1 cellular context compared by ENCODE assay signal in the genomic region with DNA sequence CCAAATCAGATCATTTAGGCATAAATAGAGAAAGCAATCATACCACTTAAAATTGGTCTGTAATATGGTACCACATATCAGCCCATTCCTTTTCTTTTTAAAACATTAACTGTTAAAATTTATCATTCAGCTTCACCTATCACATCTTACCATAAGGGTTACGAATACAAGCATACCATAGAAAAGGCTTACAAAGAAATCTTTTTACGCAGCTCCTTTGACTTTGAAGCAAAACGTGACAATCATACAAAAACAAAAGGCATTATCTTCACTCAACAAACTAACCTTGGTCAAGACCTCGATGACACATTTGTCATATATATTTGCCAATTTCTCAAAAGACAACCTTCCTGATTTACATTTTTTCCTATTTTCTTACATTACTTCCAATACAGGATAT.
A peak's percentile ranks its signal among the peaks of the same experiment; 100 is the strongest.
TF ChIP-seq lines count a peak whose summit lies in the region.

No MANE protein-coding gene starts in this region.

TF ChIP-seq in K562, 482 proteins besides CTCF, POLR2A, EP300 and RAD21 (continued from another document):
- TF ChIP-seq, protein P1, sequence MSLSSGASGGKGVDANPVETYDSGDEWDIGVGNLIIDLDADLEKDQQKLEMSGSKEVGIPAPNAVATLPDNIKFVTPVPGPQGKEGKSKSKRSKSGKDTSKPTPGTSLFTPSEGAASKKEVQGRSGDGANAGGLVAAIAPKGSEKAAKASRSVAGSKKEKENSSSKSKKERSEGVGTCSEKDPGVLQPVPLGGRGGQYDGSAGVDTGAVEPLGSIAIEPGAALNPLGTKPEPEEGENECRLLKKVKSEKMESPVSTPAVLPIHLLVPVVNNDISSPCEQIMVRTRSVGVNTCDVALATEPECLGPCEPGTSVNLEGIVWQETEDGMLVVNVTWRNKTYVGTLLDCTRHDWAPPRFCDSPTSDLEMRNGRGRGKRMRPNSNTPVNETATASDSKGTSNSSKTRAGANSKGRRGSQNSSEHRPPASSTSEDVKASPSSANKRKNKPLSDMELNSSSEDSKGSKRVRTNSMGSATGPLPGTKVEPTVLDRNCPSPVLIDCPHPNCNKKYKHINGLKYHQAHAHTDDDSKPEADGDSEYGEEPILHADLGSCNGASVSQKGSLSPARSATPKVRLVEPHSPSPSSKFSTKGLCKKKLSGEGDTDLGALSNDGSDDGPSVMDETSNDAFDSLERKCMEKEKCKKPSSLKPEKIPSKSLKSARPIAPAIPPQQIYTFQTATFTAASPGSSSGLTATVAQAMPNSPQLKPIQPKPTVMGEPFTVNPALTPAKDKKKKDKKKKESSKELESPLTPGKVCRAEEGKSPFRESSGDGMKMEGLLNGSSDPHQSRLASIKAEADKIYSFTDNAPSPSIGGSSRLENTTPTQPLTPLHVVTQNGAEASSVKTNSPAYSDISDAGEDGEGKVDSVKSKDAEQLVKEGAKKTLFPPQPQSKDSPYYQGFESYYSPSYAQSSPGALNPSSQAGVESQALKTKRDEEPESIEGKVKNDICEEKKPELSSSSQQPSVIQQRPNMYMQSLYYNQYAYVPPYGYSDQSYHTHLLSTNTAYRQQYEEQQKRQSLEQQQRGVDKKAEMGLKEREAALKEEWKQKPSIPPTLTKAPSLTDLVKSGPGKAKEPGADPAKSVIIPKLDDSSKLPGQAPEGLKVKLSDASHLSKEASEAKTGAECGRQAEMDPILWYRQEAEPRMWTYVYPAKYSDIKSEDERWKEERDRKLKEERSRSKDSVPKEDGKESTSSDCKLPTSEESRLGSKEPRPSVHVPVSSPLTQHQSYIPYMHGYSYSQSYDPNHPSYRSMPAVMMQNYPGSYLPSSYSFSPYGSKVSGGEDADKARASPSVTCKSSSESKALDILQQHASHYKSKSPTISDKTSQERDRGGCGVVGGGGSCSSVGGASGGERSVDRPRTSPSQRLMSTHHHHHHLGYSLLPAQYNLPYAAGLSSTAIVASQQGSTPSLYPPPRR (CRISPR knock-in tag; IDR thresholded peaks at IDR 0.05; ENCODE audit: borderline replicate concordance) = no peak
- TF ChIP-seq ARID1B (IDR thresholded peaks at IDR 0.05) = peak; percentile 54; the same call in 1 of the 2 replicates
- TF ChIP-seq, protein P2, sequence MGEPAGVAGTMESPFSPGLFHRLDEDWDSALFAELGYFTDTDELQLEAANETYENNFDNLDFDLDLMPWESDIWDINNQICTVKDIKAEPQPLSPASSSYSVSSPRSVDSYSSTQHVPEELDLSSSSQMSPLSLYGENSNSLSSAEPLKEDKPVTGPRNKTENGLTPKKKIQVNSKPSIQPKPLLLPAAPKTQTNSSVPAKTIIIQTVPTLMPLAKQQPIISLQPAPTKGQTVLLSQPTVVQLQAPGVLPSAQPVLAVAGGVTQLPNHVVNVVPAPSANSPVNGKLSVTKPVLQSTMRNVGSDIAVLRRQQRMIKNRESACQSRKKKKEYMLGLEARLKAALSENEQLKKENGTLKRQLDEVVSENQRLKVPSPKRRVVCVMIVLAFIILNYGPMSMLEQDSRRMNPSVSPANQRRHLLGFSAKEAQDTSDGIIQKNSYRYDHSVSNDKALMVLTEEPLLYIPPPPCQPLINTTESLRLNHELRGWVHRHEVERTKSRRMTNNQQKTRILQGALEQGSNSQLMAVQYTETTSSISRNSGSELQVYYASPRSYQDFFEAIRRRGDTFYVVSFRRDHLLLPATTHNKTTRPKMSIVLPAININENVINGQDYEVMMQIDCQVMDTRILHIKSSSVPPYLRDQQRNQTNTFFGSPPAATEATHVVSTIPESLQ (CRISPR knock-in tag; IDR thresholded peaks at IDR 0.05) = no peak
- TF ChIP-seq, protein P3, sequence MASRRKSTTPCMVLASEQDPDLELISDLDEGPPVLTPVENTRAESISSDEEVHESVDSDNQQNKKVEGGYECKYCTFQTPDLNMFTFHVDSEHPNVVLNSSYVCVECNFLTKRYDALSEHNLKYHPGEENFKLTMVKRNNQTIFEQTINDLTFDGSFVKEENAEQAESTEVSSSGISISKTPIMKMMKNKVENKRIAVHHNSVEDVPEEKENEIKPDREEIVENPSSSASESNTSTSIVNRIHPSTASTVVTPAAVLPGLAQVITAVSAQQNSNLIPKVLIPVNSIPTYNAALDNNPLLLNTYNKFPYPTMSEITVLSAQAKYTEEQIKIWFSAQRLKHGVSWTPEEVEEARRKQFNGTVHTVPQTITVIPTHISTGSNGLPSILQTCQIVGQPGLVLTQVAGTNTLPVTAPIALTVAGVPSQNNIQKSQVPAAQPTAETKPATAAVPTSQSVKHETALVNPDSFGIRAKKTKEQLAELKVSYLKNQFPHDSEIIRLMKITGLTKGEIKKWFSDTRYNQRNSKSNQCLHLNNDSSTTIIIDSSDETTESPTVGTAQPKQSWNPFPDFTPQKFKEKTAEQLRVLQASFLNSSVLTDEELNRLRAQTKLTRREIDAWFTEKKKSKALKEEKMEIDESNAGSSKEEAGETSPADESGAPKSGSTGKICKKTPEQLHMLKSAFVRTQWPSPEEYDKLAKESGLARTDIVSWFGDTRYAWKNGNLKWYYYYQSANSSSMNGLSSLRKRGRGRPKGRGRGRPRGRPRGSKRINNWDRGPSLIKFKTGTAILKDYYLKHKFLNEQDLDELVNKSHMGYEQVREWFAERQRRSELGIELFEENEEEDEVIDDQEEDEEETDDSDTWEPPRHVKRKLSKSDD (conservative IDR thresholded peaks at IDR 0.05; ENCODE audit: low read length) = no peak
- no peak for TF ChIP-seq MYNN (IDR thresholded peaks at IDR 0.05)
- no peak for TF ChIP-seq MYNN (CRISPR knock-in tag; IDR thresholded peaks at IDR 0.05)
- peak; percentile 70 for TF ChIP-seq TCF3 (CRISPR knock-in tag; IDR thresholded peaks at IDR 0.05)
- TF ChIP-seq HDAC1 (IDR thresholded peaks at IDR 0.05) = peak in 1 of 2 experiments; percentile 25; a peak in 1 of 4 replicates
- peak; percentile 61; the same call in 1 of the 2 replicates for TF ChIP-seq BHLHE40 (IDR thresholded peaks at IDR 0.05; ENCODE audit: low read length)
- no peak for TF ChIP-seq CSDE1 (IDR thresholded peaks at IDR 0.05)
- TF ChIP-seq GTF2F1 (IDR thresholded peaks at IDR 0.05; ENCODE audit: low read depth, low read length) = no peak
- no peak for TF ChIP-seq YY1 (IDR thresholded peaks at IDR 0.05; ENCODE audit: borderline replicate concordance in 1 of 3, control insufficient read depth in 1 of 3, extremely low read depth in 1 of 3, insufficient read depth in 3 of 3, insufficient read length in 1 of 3, insufficient replicate concordance in 2 of 3, low read depth in 1 of 3, low read length in 2 of 3)
- TF ChIP-seq, protein P4, sequence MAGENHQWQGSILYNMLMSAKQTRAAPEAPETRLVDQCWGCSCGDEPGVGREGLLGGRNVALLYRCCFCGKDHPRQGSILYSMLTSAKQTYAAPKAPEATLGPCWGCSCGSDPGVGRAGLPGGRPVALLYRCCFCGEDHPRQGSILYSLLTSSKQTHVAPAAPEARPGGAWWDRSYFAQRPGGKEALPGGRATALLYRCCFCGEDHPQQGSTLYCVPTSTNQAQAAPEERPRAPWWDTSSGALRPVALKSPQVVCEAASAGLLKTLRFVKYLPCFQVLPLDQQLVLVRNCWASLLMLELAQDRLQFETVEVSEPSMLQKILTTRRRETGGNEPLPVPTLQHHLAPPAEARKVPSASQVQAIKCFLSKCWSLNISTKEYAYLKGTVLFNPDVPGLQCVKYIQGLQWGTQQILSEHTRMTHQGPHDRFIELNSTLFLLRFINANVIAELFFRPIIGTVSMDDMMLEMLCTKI (IDR thresholded peaks at IDR 0.05; ENCODE audit: partially characterized antibody) = no peak
- peak; percentile 86 for TF ChIP-seq SOX6 (IDR thresholded peaks at IDR 0.05)
- no peak for TF ChIP-seq ZNF121 (CRISPR knock-in tag; conservative IDR thresholded peaks at IDR 0.05)
- TF ChIP-seq, protein P5, sequence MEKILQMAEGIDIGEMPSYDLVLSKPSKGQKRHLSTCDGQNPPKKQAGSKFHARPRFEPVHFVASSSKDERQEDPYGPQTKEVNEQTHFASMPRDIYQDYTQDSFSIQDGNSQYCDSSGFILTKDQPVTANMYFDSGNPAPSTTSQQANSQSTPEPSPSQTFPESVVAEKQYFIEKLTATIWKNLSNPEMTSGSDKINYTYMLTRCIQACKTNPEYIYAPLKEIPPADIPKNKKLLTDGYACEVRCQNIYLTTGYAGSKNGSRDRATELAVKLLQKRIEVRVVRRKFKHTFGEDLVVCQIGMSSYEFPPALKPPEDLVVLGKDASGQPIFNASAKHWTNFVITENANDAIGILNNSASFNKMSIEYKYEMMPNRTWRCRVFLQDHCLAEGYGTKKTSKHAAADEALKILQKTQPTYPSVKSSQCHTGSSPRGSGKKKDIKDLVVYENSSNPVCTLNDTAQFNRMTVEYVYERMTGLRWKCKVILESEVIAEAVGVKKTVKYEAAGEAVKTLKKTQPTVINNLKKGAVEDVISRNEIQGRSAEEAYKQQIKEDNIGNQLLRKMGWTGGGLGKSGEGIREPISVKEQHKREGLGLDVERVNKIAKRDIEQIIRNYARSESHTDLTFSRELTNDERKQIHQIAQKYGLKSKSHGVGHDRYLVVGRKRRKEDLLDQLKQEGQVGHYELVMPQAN (IDR thresholded peaks at IDR 0.05; ENCODE audit: borderline replicate concordance) = no peak
- TF ChIP-seq, protein P6, sequence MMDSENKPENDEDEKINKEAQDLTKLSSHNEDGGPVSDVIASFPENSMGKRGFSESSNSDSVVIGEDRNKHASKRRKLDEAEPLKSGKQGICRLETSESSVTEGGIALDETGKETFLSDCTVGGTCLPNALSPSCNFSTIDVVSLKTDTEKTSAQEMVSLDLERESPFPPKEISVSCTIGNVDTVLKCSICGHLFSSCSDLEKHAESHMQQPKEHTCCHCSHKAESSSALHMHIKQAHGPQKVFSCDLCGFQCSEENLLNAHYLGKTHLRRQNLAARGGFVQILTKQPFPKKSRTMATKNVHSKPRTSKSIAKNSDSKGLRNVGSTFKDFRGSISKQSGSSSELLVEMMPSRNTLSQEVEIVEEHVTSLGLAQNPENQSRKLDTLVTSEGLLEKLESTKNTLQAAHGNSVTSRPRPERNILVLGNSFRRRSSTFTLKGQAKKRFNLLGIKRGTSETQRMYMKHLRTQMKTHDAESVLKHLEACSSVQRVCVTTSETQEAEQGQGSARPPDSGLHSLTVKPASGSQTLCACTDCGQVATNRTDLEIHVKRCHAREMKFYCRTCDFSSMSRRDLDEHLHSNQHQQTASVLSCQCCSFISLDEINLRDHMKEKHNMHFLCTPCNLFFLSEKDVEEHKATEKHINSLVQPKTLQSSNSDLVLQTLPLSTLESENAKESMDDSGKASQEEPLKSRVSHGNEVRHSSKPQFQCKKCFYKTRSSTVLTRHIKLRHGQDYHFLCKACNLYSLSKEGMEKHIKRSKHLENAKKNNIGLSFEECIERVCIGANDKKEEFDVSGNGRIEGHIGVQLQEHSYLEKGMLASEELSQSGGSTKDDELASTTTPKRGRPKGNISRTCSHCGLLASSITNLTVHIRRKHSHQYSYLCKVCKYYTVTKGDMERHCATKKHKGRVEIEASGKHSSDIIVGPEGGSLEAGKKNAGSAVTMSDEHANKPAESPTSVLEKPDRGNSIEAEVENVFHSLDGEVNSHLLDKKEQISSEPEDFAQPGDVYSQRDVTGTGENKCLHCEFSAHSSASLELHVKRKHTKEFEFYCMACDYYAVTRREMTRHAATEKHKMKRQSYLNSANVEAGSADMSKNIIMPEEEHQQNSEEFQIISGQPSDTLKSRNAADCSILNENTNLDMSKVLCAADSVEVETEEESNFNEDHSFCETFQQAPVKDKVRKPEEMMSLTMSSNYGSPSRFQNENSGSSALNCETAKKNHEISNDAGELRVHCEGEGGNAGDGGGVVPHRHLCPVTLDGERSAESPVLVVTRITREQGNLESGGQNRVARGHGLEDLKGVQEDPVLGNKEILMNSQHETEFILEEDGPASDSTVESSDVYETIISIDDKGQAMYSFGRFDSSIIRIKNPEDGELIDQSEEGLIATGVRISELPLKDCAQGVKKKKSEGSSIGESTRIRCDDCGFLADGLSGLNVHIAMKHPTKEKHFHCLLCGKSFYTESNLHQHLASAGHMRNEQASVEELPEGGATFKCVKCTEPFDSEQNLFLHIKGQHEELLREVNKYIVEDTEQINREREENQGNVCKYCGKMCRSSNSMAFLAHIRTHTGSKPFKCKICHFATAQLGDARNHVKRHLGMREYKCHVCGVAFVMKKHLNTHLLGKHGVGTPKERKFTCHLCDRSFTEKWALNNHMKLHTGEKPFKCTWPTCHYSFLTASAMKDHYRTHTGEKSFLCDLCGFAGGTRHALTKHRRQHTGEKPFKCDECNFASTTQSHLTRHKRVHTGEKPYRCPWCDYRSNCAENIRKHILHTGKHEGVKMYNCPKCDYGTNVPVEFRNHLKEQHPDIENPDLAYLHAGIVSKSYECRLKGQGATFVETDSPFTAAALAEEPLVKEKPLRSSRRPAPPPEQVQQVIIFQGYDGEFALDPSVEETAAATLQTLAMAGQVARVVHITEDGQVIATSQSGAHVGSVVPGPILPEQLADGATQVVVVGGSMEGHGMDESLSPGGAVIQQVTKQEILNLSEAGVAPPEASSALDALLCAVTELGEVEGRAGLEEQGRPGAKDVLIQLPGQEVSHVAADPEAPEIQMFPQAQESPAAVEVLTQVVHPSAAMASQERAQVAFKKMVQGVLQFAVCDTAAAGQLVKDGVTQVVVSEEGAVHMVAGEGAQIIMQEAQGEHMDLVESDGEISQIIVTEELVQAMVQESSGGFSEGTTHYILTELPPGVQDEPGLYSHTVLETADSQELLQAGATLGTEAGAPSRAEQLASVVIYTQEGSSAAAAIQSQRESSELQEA (IDR thresholded peaks at IDR 0.05; ENCODE audit: low read depth) = no peak
- TF ChIP-seq, protein P7, sequence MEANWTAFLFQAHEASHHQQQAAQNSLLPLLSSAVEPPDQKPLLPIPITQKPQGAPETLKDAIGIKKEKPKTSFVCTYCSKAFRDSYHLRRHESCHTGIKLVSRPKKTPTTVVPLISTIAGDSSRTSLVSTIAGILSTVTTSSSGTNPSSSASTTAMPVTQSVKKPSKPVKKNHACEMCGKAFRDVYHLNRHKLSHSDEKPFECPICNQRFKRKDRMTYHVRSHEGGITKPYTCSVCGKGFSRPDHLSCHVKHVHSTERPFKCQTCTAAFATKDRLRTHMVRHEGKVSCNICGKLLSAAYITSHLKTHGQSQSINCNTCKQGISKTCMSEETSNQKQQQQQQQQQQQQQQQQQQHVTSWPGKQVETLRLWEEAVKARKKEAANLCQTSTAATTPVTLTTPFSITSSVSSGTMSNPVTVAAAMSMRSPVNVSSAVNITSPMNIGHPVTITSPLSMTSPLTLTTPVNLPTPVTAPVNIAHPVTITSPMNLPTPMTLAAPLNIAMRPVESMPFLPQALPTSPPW (CRISPR knock-in tag; IDR thresholded peaks at IDR 0.05) = no peak
- TF ChIP-seq FOSL1 (tag; conservative IDR thresholded peaks at IDR 0.05) = 0 out of 2 replicates have a peak, but pooled peaks have one; percentile 17
- TF ChIP-seq CBX8 (IDR thresholded peaks at IDR 0.05; ENCODE audit: borderline replicate concordance, extremely low read depth, low read depth, low read length, poor library complexity, severe bottlenecking) = no peak
